21 cellular contexts compared by ENCODE assay signal in genomic region chr20:35607003-35607735, GRCh38. TPM values are rescaled to one million over a fixed set of nuclear protein-coding genes. Genes with fewer than 3 reads are reported as not detected.
A peak's percentile ranks its signal among the peaks of the same experiment; 100 is the strongest.
DNase-seq lines count a peak whose midpoint lies in the region; ATAC-seq, FAIRE-seq and TF ChIP-seq lines count a peak whose summit lies in the region.
"Had no signal": no experiment of that assay in that cellular context is flagged by ENCODE, and none has a peak within 500 bp of the region (broad histone marks: within the 10 kb centered on the region; RNA-seq: fewer than 3 reads in every experiment).

No MANE protein-coding gene starts in this region.

- no peak overlapping the region for H2BK20ac ChIP-seq in IMR-90 (ENCODE audit: low read depth, low read length)

- no peak overlapping the region for H3K56ac ChIP-seq in IMR-90 (ENCODE audit: extremely low read depth, insufficient read depth, low read length)

- ATAC-seq in IMR-90 (ENCODE audit: low read depth) (no peak), RWPE2 (ENCODE audit: low read depth) (peak; percentile 77), GM21423 (IDR thresholded peaks at IDR 0.05; ENCODE audit: unreplicated experiment) (no peak)
- ATAC-seq: GM23338, right cardiac atrium had no signal

- peaks cover 41% of the 10 kb centered on the region for H3K4me1 Mint-ChIP-seq in Calu3 (ENCODE audit: low read depth, unreplicated experiment)

- peak overlapping the region; percentile 73 for H3K4me3 Mint-ChIP-seq in Calu3 (ENCODE audit: low read depth, unreplicated experiment)
- H3K4me3 Mint-ChIP-seq: GM23338 had no signal

- H3K4me1 ChIP-seq in IMR-90 (ENCODE audit: control insufficient read depth, insufficient read depth, low read length): no peaks in the 10 kb centered on the region
- peaks cover 12% of the 10 kb centered on the region for H3K4me1 ChIP-seq in RWPE2 (ENCODE audit: insufficient read depth, poor library complexity, severe bottlenecking)
- H3K4me1 ChIP-seq in neuronal stem cell (ENCODE audit: control insufficient read depth in 2 of 2, insufficient read depth in 1 of 2, low read depth in 1 of 2, low read length in 2 of 2): peaks cover 0 to 1% of the 10 kb centered on the region in 2 donors
- H3K4me1 ChIP-seq: colonic mucosa, SJCRH30 had no signal

- in situ Hi-C loops in IMR-90 (cut with MboI; ENCODE audit: low sequenced_read_pairs): no loop called here

- no peak overlapping the region for H2BK12ac ChIP-seq in neuronal stem cell (ENCODE audit: low read length)

- TF ChIP-seq RAD21 in IMR-90 (IDR thresholded peaks at IDR 0.05; ENCODE audit: low read length): no peak

- H2AK5ac ChIP-seq in IMR-90 (ENCODE audit: low read depth, low read length) (no peak overlapping the region), neuronal stem cell (ENCODE audit: low read depth, low read length) (no peak overlapping the region)

- BruUV-seq in Calu3 (replicated peaks; lab: Mats Ljungman, UMichigan) (TSS peak; percentile 79), IMR-90 (replicated peaks; lab: Mats Ljungman, UMichigan) (no TSS peak)

- H3K79me1 ChIP-seq in IMR-90 (ENCODE audit: low read depth in 1 of 2, low read length in 2 of 2) (no peaks in the 10 kb centered on the region), neuronal stem cell (ENCODE audit: low read depth, low read length) (peaks cover 2% of the 10 kb centered on the region)

- FAIRE-seq in H54 (lab: Jason Lieb, UNC): no peak
- FAIRE-seq: astrocyte, endothelial cell of umbilical vein, G401.6 had no signal

- CTCF ChIA-PET in Calu3 (lab: Charles Lee): interaction anchor here (0.6 to 1.6 kb wide), 6 partner anchors 9 to 286 kb away, joined by 3 to 8 read pairs (median 3); partner anchors contain the start of gene SPAG4
- CTCF ChIA-PET in IMR-90 (lab: Yijun Ruan, JAX): no interaction called here

- TF ChIP-seq CTCF in Calu3 (IDR thresholded peaks at IDR 0.05; ENCODE audit: unreplicated experiment) (no peak), IMR-90 (conservative IDR thresholded peaks at IDR 0.05; ENCODE audit: low read depth, low read length) (no peak), RWPE2 (IDR thresholded peaks at IDR 0.05; ENCODE audit: poor library complexity, severe bottlenecking) (no peak)

- peak overlapping the region; percentile 5 for H2AFZ ChIP-seq in IMR-90 (replicated peaks; ENCODE audit: low read length, poor library complexity)
- H2AFZ ChIP-seq in neuronal stem cell (ENCODE audit: low read length): no peak overlapping the region
- H2AFZ ChIP-seq: GM23338 had no signal

- no peak overlapping the region for H2BK5ac ChIP-seq in IMR-90 (ENCODE audit: low read depth, low read length, poor library complexity, severe bottlenecking)
- no peak overlapping the region for H2BK5ac ChIP-seq in neuronal stem cell (ENCODE audit: low read length)

- no peak overlapping the region; the same call in 1 of the 2 replicates for H3K23ac ChIP-seq in IMR-90 (ENCODE audit: low read depth, low read length)
- no peak overlapping the region for H3K23ac ChIP-seq in neuronal stem cell (ENCODE audit: low read depth, low read length, poor library complexity)

- no peak overlapping the region for H3K4ac ChIP-seq in IMR-90 (ENCODE audit: low read depth, low read length)
- peak overlapping the region; percentile 11 for H3K4ac ChIP-seq in neuronal stem cell (ENCODE audit: low read length)

- TF ChIP-seq POLR2A in IMR-90 (IDR thresholded peaks at IDR 0.05; ENCODE audit: low read depth, low read length) (no peak), H54 (IDR thresholded peaks at IDR 0.05; ENCODE audit: low read depth, low read length) (no peak)

- no peak overlapping the region for H3K14ac ChIP-seq in IMR-90 (replicated peaks; ENCODE audit: low read depth, low read length)
- H3K14ac ChIP-seq in neuronal stem cell (ENCODE audit: low read length): peak overlapping the region; percentile 75

- H3K9me3 ChIP-seq in IMR-90 (ENCODE audit: control insufficient read depth, insufficient read depth, low read length) (no peaks in the 10 kb centered on the region), RWPE2 (ENCODE audit: severe bottlenecking) (no peaks in the 10 kb centered on the region), neuronal stem cell (replicated peaks in 1 of 2; ENCODE audit: control insufficient read depth in 2 of 2, insufficient read depth in 1 of 2, low read depth in 1 of 2, low read length in 2 of 2) (peaks cover 0 to 2% of the 10 kb centered on the region in 2 donors)
- H3K9me3 ChIP-seq: colonic mucosa, SJCRH30 had no signal

- 84% methylated on average over 9 of the region's 14 CpGs; no CpG with 5 or more reads in 1 of the 2 experiments for WGBS in IMR-90 (ENCODE audit: extremely low coverage in 2 of 2, insufficient read length in 1 of 2), 2 experiments
- WGBS in neuronal stem cell (ENCODE audit: extremely low coverage in 2 of 2, insufficient read length in 2 of 2, insufficient replicate concordance in 1 of 2), 2 donors: no CpG with 5 or more reads among the region's 14 CpGs

- H4K8ac ChIP-seq in IMR-90 (ENCODE audit: low read depth in 2 of 2, low read length in 2 of 2) (no peak overlapping the region), neuronal stem cell (ENCODE audit: low read depth, low read length) (no peak overlapping the region)

- H3K27ac ChIP-seq in IMR-90 (ENCODE audit: insufficient read depth, low read length) (no peak overlapping the region), RWPE2 (ENCODE audit: poor library complexity, severe bottlenecking) (peak overlapping the region; percentile 1), neuronal stem cell (replicated peaks; ENCODE audit: low read length) (no peak overlapping the region)
- H3K27ac ChIP-seq: colonic mucosa, HL-60, SJCRH30 had no signal

- no peaks in the 10 kb centered on the region for H3K9me1 ChIP-seq in IMR-90 (ENCODE audit: insufficient read depth, low read length)

- H3K4me2 ChIP-seq in IMR-90 (ENCODE audit: low read depth, low read length): no peak overlapping the region
- no peak overlapping the region for H3K4me2 ChIP-seq in neuronal stem cell (ENCODE audit: insufficient read depth, low read length, poor library complexity, severe bottlenecking)
- H3K4me2 ChIP-seq: GM23338 had no signal

- H3K9ac ChIP-seq in IMR-90 (ENCODE audit: low read depth, low read length) (no peak overlapping the region), neuronal stem cell (ENCODE audit: low read depth, low read length, poor library complexity) (peak overlapping the region; percentile 37)

- H3K9me3 Mint-ChIP-seq in Calu3 (ENCODE audit: low read depth, unreplicated experiment): no peaks in the 10 kb centered on the region
- H3K9me3 Mint-ChIP-seq: GM23338 had no signal

- dilution Hi-C loops in IMR-90 (cut with HindIII; ENCODE audit: low sequenced_read_pairs, unreplicated experiment): no loop called here

- H3K27ac Mint-ChIP-seq in Calu3 (ENCODE audit: unreplicated experiment): peak overlapping the region; percentile 85
- H3K27ac Mint-ChIP-seq: GM23338 had no signal

- H3K27me3 Mint-ChIP-seq in Calu3 (ENCODE audit: unreplicated experiment): no peaks in the 10 kb centered on the region

- POLR2A ChIA-PET in IMR-90 (lab: Charles Lee; ENCODE audit: unreplicated experiment): no interaction called here

- H4K91ac ChIP-seq in IMR-90 (ENCODE audit: insufficient read depth, low read depth, low read length) (no peak overlapping the region), neuronal stem cell (ENCODE audit: low read depth, low read length, poor library complexity) (no peak overlapping the region)

- H2AK9ac ChIP-seq in IMR-90 (replicated peaks; ENCODE audit: low read depth, low read length, poor library complexity): peak overlapping the region; percentile 65

- H3K27me3 ChIP-seq in IMR-90 (ENCODE audit: control insufficient read depth, insufficient read depth, low read length) (peaks cover 8% of the 10 kb centered on the region), RWPE2 (ENCODE audit: insufficient read depth, poor library complexity, severe bottlenecking) (no peaks in the 10 kb centered on the region), neuronal stem cell (ENCODE audit: control insufficient read depth in 3 of 3, insufficient read depth in 3 of 3, low read depth in 1 of 3, low read length in 3 of 3) (peaks cover 3 to 39% (median 10%) of the 10 kb centered on the region in 3 experiments)
- H3K27me3 ChIP-seq: colonic mucosa, SJCRH30 had no signal

- no peak overlapping the region for H3K4me3 ChIP-seq in IMR-90 (ENCODE audit: insufficient read depth, low read depth, low read length)
- no peak overlapping the region for H3K4me3 ChIP-seq in RWPE2 (ENCODE audit: severe bottlenecking)
- H3K4me3 ChIP-seq in neuronal stem cell (ENCODE audit: low read length in 2 of 2): no peak overlapping the region
- H3K4me3 ChIP-seq: colonic mucosa, GM23338, SJCRH30 had no signal

- no peaks in the 10 kb centered on the region for H4K20me1 ChIP-seq in IMR-90 (ENCODE audit: insufficient read depth, low read length)

- intact Hi-C loops in Calu3 (cut with micrococcal nuclease; ENCODE audit: unreplicated experiment) (no loop called here), IMR-90 (cut with micrococcal nuclease) (no loop called here)

- H2BK15ac ChIP-seq in IMR-90 (ENCODE audit: low read depth, low read length): no peak overlapping the region
- no peak overlapping the region for H2BK15ac ChIP-seq in neuronal stem cell (ENCODE audit: low read length)

- no peak overlapping the region for H4K5ac ChIP-seq in IMR-90 (ENCODE audit: low read depth, low read length)

- no peak overlapping the region for H2BK120ac ChIP-seq in IMR-90 (ENCODE audit: low read depth, low read length)
- no peak overlapping the region for H2BK120ac ChIP-seq in neuronal stem cell (ENCODE audit: low read depth, low read length)

- H3K18ac ChIP-seq in IMR-90 (ENCODE audit: low read depth, low read length) (no peak overlapping the region), neuronal stem cell (ENCODE audit: low read length) (no peak overlapping the region)

- peaks cover 41% of the 10 kb centered on the region for H3K36me3 Mint-ChIP-seq in Calu3 (ENCODE audit: insufficient read depth, unreplicated experiment)

- DNase-seq in Calu3: peak; percentile 93
- DNase-seq in IMR-90: no peak
- DNase-seq in RWPE2 (ENCODE audit: low spot score): peak; percentile 95
- no peak for DNase-seq in neuronal stem cell (ENCODE audit: low spot score)
- DNase-seq in H54 (ENCODE audit: insufficient read length, low spot score): no peak
- DNase-seq in NCI-H2196 (lab: John Stamatoyannopoulos, UW; ENCODE audit: unreplicated experiment): no peak
- DNase-seq in NCI-H1694 (lab: John Stamatoyannopoulos, UW): no peak
- DNase-seq: activated CD4-positive, CD25-positive, alpha-beta regulatory T cell; activated gamma-delta T cell treated with Interleukin-2 at 50 U/mL for 16 hours; colonic mucosa; foreskin melanocyte; NCI-H1436; NCI-H226; SJCRH30 had no signal

- H3K36me3 ChIP-seq in IMR-90 (ENCODE audit: control insufficient read depth, insufficient read depth, low read length) (no peaks in the 10 kb centered on the region), RWPE2 (ENCODE audit: low read depth) (no peaks in the 10 kb centered on the region), neuronal stem cell (replicated peaks in 1 of 2; ENCODE audit: control insufficient read depth in 2 of 2, insufficient read depth in 2 of 2, low read length in 2 of 2) (no peaks in the 10 kb centered on the region)
- H3K36me3 ChIP-seq: colonic mucosa, SJCRH30 had no signal

RNA-seq across cellular contexts. Expression of gene SPAG4, which starts 8.5 kb away (rescaled TPM):
- total RNA-seq in Calu3 (2022): 7.7 and 15.9 TPM in 2 replicates
- total RNA-seq in IMR-90 (2012; rRNA removed): 1.8 and 1.9 TPM in 2 replicates
- polyA plus RNA-seq in IMR-90 (2012; rRNA removed): 5.5 and 5.8 TPM in 2 replicates
- 4.8 and 7.3 TPM in 2 replicates for polyA plus RNA-seq in IMR-90 (2012; cell fraction: cytosol; rRNA removed)
- 17.5 and 19.5 TPM in 2 replicates for polyA plus RNA-seq in IMR-90 (2012; cell fraction: nucleus; rRNA removed; ENCODE audit: low replicate concordance)
- 3.1 TPM for polyA plus RNA-seq in neuronal stem cell (2013, experiment 1 of 2)
- polyA plus RNA-seq in neuronal stem cell (2013, experiment 2 of 2): 3.2 TPM

RNA-seq across cellular contexts. Expression of gene CPNE1, which starts 57.5 kb away (rescaled TPM):
- total RNA-seq in Calu3 (2022) (458 and 505 TPM in 2 replicates), IMR-90 (2012; rRNA removed) (141 and 163 TPM in 2 replicates)
- 165 and 189 TPM in 2 replicates for polyA plus RNA-seq in IMR-90 (2012; rRNA removed)
- 158 and 268 TPM in 2 replicates for polyA plus RNA-seq in IMR-90 (2012; cell fraction: cytosol; rRNA removed)
- 564 and 652 TPM in 2 replicates for polyA plus RNA-seq in IMR-90 (2012; cell fraction: nucleus; rRNA removed; ENCODE audit: low replicate concordance)
- polyA plus RNA-seq in neuronal stem cell (2013, experiment 1 of 2): 191 TPM
- 176 TPM for polyA plus RNA-seq in neuronal stem cell (2013, experiment 2 of 2)

RNA-seq across cellular contexts. Expression of gene RBM12, which starts 57.5 kb away (rescaled TPM):
- 125 and 133 TPM in 2 replicates for total RNA-seq in Calu3 (2022)
- 65.8 and 69.4 TPM in 2 replicates for total RNA-seq in IMR-90 (2012; rRNA removed)
- 44.7 and 51.2 TPM in 2 replicates for polyA plus RNA-seq in IMR-90 (2012; rRNA removed)
- polyA plus RNA-seq in IMR-90 (2012; cell fraction: cytosol; rRNA removed): 10.9 and 21.0 TPM in 2 replicates
- 47.0 and 117 TPM in 2 replicates for polyA plus RNA-seq in IMR-90 (2012; cell fraction: nucleus; rRNA removed; ENCODE audit: low replicate concordance)
- polyA plus RNA-seq in neuronal stem cell (2013, experiment 1 of 2): 127 TPM
- 126 TPM for polyA plus RNA-seq in neuronal stem cell (2013, experiment 2 of 2)

Comparison
In these comparisons a context has a peak if more than half of its experiments do, and no peak if none do; other contexts are left out.
1. DNase-seq: peak in Calu3 (single experiment) and RWPE2 (single experiment); none in IMR-90 (single experiment), neuronal stem cell (single experiment), H54 (single experiment), NCI-H2196 (single experiment) and NCI-H1694 (single experiment).